Comparison of ENCODE assay signal across 19 cellular contexts in the genomic region with DNA sequence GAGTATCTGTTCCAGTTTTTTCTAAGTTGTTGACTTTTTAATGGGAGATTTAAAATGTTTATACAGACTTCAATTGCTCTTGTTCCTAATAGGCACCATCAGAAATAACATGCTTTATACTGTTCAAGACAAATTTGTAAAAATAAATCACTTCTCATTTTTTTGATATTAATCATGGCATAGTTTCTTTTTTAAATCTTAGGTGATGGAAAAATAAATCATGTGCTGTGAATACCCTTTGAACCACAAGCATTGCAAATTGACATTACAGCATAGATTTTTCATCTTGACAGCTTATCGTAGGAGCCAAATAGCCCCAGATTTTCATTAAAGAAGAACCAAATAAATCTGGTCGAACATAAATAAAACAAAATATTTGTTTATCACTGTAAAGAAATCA.
"Had no signal": no experiment of that assay in that cellular context is flagged by ENCODE, and none has a peak within 500 bp of the region (broad histone marks: within the 10 kb centered on the region; RNA-seq: fewer than 3 reads in every experiment).

No MANE protein-coding gene starts in this region.

- H3K9me3 ChIP-seq: left ventricle myocardium inferior, prostate gland, vagina had no signal

- H3K27ac ChIP-seq: dorsolateral prefrontal cortex, left ventricle myocardium inferior, neural progenitor cell, prostate gland, skin epidermis, stomach, vagina had no signal

- DNase-seq: activated CD4-positive, alpha-beta T cell treated with anti-CD3 and anti-CD28 coated beads, Interleukin-2, amount 50 U/mL, for 1 hour; activated CD4-positive, CD25-positive, alpha-beta regulatory T cell treated with anti-CD3 and anti-CD28 coated beads, Interleukin-2, amount 50 U/mL, for 72 hours; activated CD8-positive, alpha-beta memory T cell treated with anti-CD3 and anti-CD28 coated beads, Interleukin-2, amount 50 U/mL, for 4 hours; activated effector memory CD4-positive, alpha-beta T cell treated with Interleukin-2 at 50 U/mL for 16 hours; activated naive CD4-positive, alpha-beta T cell treated with anti-CD3 and anti-CD28 coated beads, Interleukin-2, amount 10 ng/mL, durations not matched to agents 7 days and 5 days; activated T-cell treated with anti-CD3 and anti-CD28 coated beads, Interleukin-2, amount 50 U/mL, for 4 hours; dorsolateral prefrontal cortex; hypothalamus; left ventricle myocardium inferior; naive B cell; right cardiac atrium; stomach; T-helper 1 cell; T1000; trophoblast cell had no signal

- H3K36me3 Mint-ChIP-seq: activated naive CD4-positive, alpha-beta T cell treated with anti-CD3 and anti-CD28 coated beads, Interleukin-2, amount 10 ng/mL, durations not matched to agents 7 days and 5 days; naive B cell; neural progenitor cell had no signal

- H3K27me3 ChIP-seq: dorsolateral prefrontal cortex, neural progenitor cell, stomach, vagina had no signal

- H3K27me3 Mint-ChIP-seq: activated naive CD4-positive, alpha-beta T cell treated with anti-CD3 and anti-CD28 coated beads, Interleukin-2, amount 10 ng/mL, durations not matched to agents 7 days and 5 days; naive B cell had no signal

- H3K4me3 ChIP-seq: dorsolateral prefrontal cortex, left ventricle myocardium inferior, neural progenitor cell, prostate gland, skin epidermis, stomach, vagina had no signal

- H3K36me3 ChIP-seq: left ventricle myocardium inferior, neural progenitor cell, prostate gland, stomach, vagina had no signal

- H3K4me3 Mint-ChIP-seq: activated naive CD4-positive, alpha-beta T cell treated with anti-CD3 and anti-CD28 coated beads, Interleukin-2, amount 10 ng/mL, durations not matched to agents 7 days and 5 days; activated T-cell treated with anti-CD3 and anti-CD28 coated beads, Interleukin-2, amount 50 U/mL, for 4 hours; naive B cell; neural progenitor cell had no signal

- ATAC-seq: activated T-cell treated with anti-CD3 and anti-CD28 coated beads, Interleukin-2, amount 50 U/mL, for 4 hours; right cardiac atrium had no signal

- H3K4me1 ChIP-seq: left ventricle myocardium inferior, neural progenitor cell, prostate gland, stomach, vagina had no signal

- H3K9me3 Mint-ChIP-seq: neural progenitor cell had no signal

- H3K27ac Mint-ChIP-seq: activated naive CD4-positive, alpha-beta T cell treated with anti-CD3 and anti-CD28 coated beads, Interleukin-2, amount 10 ng/mL, durations not matched to agents 7 days and 5 days; naive B cell; neural progenitor cell had no signal

- H3K4me1 Mint-ChIP-seq: activated naive CD4-positive, alpha-beta T cell treated with anti-CD3 and anti-CD28 coated beads, Interleukin-2, amount 10 ng/mL, durations not matched to agents 7 days and 5 days; naive B cell; neural progenitor cell had no signal
